9 cellular contexts compared by ENCODE assay signal in the genomic region with DNA sequence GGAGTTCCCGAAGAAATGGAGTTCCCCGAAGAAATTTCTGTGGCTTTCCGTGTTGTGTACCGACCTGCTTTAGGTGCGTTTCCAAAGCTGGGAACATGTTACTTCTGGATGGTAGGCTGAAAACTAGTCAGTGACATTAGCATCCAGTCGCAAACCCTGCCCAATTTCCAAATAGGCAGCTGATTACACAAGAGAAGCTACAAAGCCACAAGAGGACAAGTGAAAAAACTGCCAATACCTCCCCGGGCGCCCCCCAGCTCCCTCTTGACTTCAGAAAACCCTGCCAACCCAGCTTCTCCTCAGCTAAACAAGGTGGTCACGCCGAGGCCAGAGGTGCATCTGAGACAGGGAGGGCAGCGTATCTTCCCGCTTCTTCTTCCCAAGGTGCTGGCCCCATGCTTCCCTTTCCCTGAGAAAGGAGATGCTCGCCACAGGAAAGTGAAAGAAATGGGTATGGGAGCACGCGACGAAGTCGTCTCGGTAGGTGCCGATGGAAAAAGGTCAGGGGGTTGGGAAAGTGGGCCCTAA. TPM values are rescaled to one million over a fixed set of nuclear protein-coding genes. Genes with fewer than 3 reads are reported as not detected.
DNase-seq lines count a peak whose midpoint lies in the region; TF ChIP-seq lines count a peak whose summit lies in the region.
"Had no signal": no experiment of that assay in that cellular context is flagged by ENCODE, and none has a peak within 500 bp of the region (broad histone marks: within the 10 kb centered on the region; RNA-seq: fewer than 3 reads in every experiment).

No MANE protein-coding gene starts in this region.

- TF ChIP-seq CTCF in fibroblast of mammary gland (conservative IDR thresholded peaks at IDR 0.05; ENCODE audit: control insufficient read depth, insufficient read depth, low read depth, low read length) = no peak
- no peak for TF ChIP-seq CTCF in neutrophil (IDR thresholded peaks at IDR 0.05)

- DNase-seq in DMS 273 (lab: John Stamatoyannopoulos, UW; ENCODE audit: unreplicated experiment) (peak; percentile 31), DMS 273 treated with DMSO at 0.1 percent for 48 hours (lab: John Stamatoyannopoulos, UW) (no peak), fibroblast of mammary gland (ENCODE audit: low read depth) (peak; percentile 33), epidermal melanocyte (ENCODE audit: insufficient read length, low spot score) (no peak)
- DNase-seq in activated CD4-positive, alpha-beta T cell treated with anti-CD3 and anti-CD28 coated beads, Interleukin-2, amount 10 ng/mL, durations not matched to agents 7 days and 5 days = peak; percentile 12
- DNase-seq in stimulated activated naive CD4-positive, alpha-beta T cell treated with Interleukin-2 at 50 U/mL for 16 hours (lab: John Stamatoyannopoulos, UW) = no peak

- CTCF ChIA-PET in activated CD4-positive, alpha-beta T cell treated with anti-CD3 and anti-CD28 coated beads, Interleukin-2, amount 10 ng/mL, durations not matched to agents 7 days and 5 days (lab: Charles Lee) = interaction anchor here (0.8 to 1.8 kb wide), 6 partner anchors 9 to 161 kb away, joined by 3 to 5 read pairs (median 4); partner anchors contain the start of gene CELF1

- H3K27me3 ChIP-seq in neutrophil = no peaks in the 10 kb centered on the region

- H3K9me3 ChIP-seq in neutrophil = no peaks in the 10 kb centered on the region

- peak overlapping the region; percentile 98 to 99 (median 99) for H3K27ac Mint-ChIP-seq in IgD-negative memory B cell
- peak overlapping the region; percentile 96 for H3K27ac Mint-ChIP-seq in activated CD4-positive, alpha-beta T cell treated with anti-CD3 and anti-CD28 coated beads, Interleukin-2, amount 10 ng/mL, durations not matched to agents 7 days and 5 days

- POLR2A ChIA-PET in activated CD4-positive, alpha-beta T cell treated with anti-CD3 and anti-CD28 coated beads, Interleukin-2, amount 10 ng/mL, durations not matched to agents 7 days and 5 days (lab: Charles Lee) = no interaction called here

- H3K9me3 Mint-ChIP-seq in IgD-negative memory B cell = no peaks in the 10 kb centered on the region
- no peaks in the 10 kb centered on the region for H3K9me3 Mint-ChIP-seq in activated CD4-positive, alpha-beta T cell treated with anti-CD3 and anti-CD28 coated beads, Interleukin-2, amount 10 ng/mL, durations not matched to agents 7 days and 5 days

- peaks cover 15 to 16% of the 10 kb centered on the region in 2 experiments for H3K4me1 ChIP-seq in neutrophil (ENCODE audit: control insufficient read depth in 1 of 2, insufficient read depth in 1 of 2, low read depth in 1 of 2, low read length in 1 of 2)

- H3K36me3 Mint-ChIP-seq in IgD-negative memory B cell = peaks cover 1% of the 10 kb centered on the region
- H3K36me3 Mint-ChIP-seq in activated CD4-positive, alpha-beta T cell treated with anti-CD3 and anti-CD28 coated beads, Interleukin-2, amount 10 ng/mL, durations not matched to agents 7 days and 5 days (ENCODE audit: low read depth) = peaks cover 17% of the 10 kb centered on the region

- no peaks in the 10 kb centered on the region for H3K27me3 Mint-ChIP-seq in IgD-negative memory B cell
- no peaks in the 10 kb centered on the region for H3K27me3 Mint-ChIP-seq in activated CD4-positive, alpha-beta T cell treated with anti-CD3 and anti-CD28 coated beads, Interleukin-2, amount 10 ng/mL, durations not matched to agents 7 days and 5 days

- H3K4me1 Mint-ChIP-seq in IgD-negative memory B cell = peaks cover 11 to 25% (median 14%) of the 10 kb centered on the region in 3 donors
- peaks cover 34% of the 10 kb centered on the region for H3K4me1 Mint-ChIP-seq in activated CD4-positive, alpha-beta T cell treated with anti-CD3 and anti-CD28 coated beads, Interleukin-2, amount 10 ng/mL, durations not matched to agents 7 days and 5 days

- H3K27ac ChIP-seq in neutrophil = peak overlapping the region; percentile 74
- H3K27ac ChIP-seq: 22Rv1 had no signal

- peak overlapping the region; percentile 94 to 100 (median 100) for H3K4me3 Mint-ChIP-seq in IgD-negative memory B cell
- H3K4me3 Mint-ChIP-seq in activated CD4-positive, alpha-beta T cell treated with anti-CD3 and anti-CD28 coated beads, Interleukin-2, amount 10 ng/mL, durations not matched to agents 7 days and 5 days = peak overlapping the region; percentile 81

- H3K4me3 ChIP-seq in fibroblast of mammary gland (ENCODE audit: control insufficient read depth, low read depth, low read length) (peak overlapping the region; percentile 82), neutrophil (ENCODE audit: low read depth in 1 of 2, low read length in 1 of 2) (peak overlapping the region; percentile 75 to 91)

- peaks cover 20% of the 10 kb centered on the region for H3K36me3 ChIP-seq in neutrophil

RNA-seq across cellular contexts. Expression of gene AGBL2, which starts 0.6 kb away (rescaled TPM):
- polyA plus RNA-seq in IgD-negative memory B cell = 1.4 TPM
- 1 to 10 TPM; 4.9 to 5.9 TPM for total RNA-seq in activated CD4-positive, alpha-beta T cell treated with anti-CD3 and anti-CD28 coated beads, Interleukin-2, amount 10 ng/mL, durations not matched to agents 7 days and 5 days

RNA-seq across cellular contexts. Expression of gene FNBP4, which starts 52.5 kb away (rescaled TPM):
- 65.3 TPM for polyA plus RNA-seq in IgD-negative memory B cell
- 100 to 1,000 TPM; 148 to 161 TPM for total RNA-seq in activated CD4-positive, alpha-beta T cell treated with anti-CD3 and anti-CD28 coated beads, Interleukin-2, amount 10 ng/mL, durations not matched to agents 7 days and 5 days

Comparison
In these comparisons a context has a peak if more than half of its experiments do, and no peak if none do; other contexts are left out.
1. DNase-seq: peak in DMS 273 (single experiment), activated CD4-positive, alpha-beta T cell treated with anti-CD3 and anti-CD28 coated beads, Interleukin-2, amount 10 ng/mL, durations not matched to agents 7 days and 5 days (single experiment) and fibroblast of mammary gland (single experiment); none in DMS 273 treated with DMSO at 0.1 percent for 48 hours (single experiment), epidermal melanocyte (single experiment) and stimulated activated naive CD4-positive, alpha-beta T cell treated with Interleukin-2 at 50 U/mL for 16 hours (single experiment).